In genomic region chr3:108241721-108242120, GRCh38 we compare ENCODE assay signal across 34 cellular contexts. TPM values are rescaled to one million over a fixed set of nuclear protein-coding genes. Genes with fewer than 3 reads are reported as not detected.
"Had no signal": no experiment of that assay in that cellular context is flagged by ENCODE, and none has a peak within 500 bp of the region (broad histone marks: within the 10 kb centered on the region; RNA-seq: fewer than 3 reads in every experiment).

No MANE protein-coding gene starts in this region.

- DNase-seq: activated CD4-positive, alpha-beta memory T cell treated with anti-CD3 and anti-CD28 coated beads, Interleukin-2, amount 10 ng/mL, durations not matched to agents 7 days and 5 days; activated CD4-positive, alpha-beta T cell treated with anti-CD3 and anti-CD28 coated beads for 1 hour; activated CD4-positive, alpha-beta T cell treated with anti-CD3 and anti-CD28 coated beads for 4 hours; activated CD4-positive, alpha-beta T cell treated with anti-CD3 and anti-CD28 coated beads, Interleukin-2, amount 10 ng/mL, durations not matched to agents 7 days and 5 days; activated CD4-positive, alpha-beta T cell treated with anti-CD3 and anti-CD28 coated beads, Interleukin-2, amount 50 U/mL, for 4 hours; activated CD8-positive, alpha-beta memory T cell treated with anti-CD3 and anti-CD28 coated beads, Interleukin-2, amount 50 U/mL, for 48 hours; activated gamma-delta T cell; activated naive CD4-positive, alpha-beta T cell; activated naive CD4-positive, alpha-beta T cell treated with anti-CD3 and anti-CD28 coated beads, Interleukin-2, amount 10 ng/mL, durations not matched to agents 7 days and 5 days; activated naive CD8-positive, alpha-beta T cell treated with anti-CD3 and anti-CD28 coated beads, Interleukin-2, amount 10 ng/mL, durations not matched to agents 7 days and 5 days; activated T-cell treated with anti-CD3 and anti-CD28 coated beads for 4 hours; activated T-cell treated with anti-CD3 and anti-CD28 coated beads, Interleukin-2, amount 50 U/mL, for 24 hours; activated T-cell treated with anti-CD3 and anti-CD28 coated beads, Interleukin-2, amount 50 U/mL, for 72 hours; central memory CD4-positive, alpha-beta T cell; cerebellar nuclear complex; colonic mucosa; effector memory CD4-positive, alpha-beta T cell; esophagus squamous epithelium; foreskin melanocyte; heart right ventricle; T-cell; T1000 had no signal

- H3K9me3 ChIP-seq: ascending aorta, breast epithelium, colonic mucosa, esophagus squamous epithelium, gastroesophageal sphincter, heart right ventricle had no signal

- H3K36me3 Mint-ChIP-seq: brain had no signal

- H3K36me3 ChIP-seq: ascending aorta, breast epithelium, cardiac muscle cell, colonic mucosa, esophagus squamous epithelium, gastroesophageal sphincter, heart right ventricle had no signal

- H3K4me3 ChIP-seq: ascending aorta, breast epithelium, cardiac muscle cell, colonic mucosa, esophagus squamous epithelium, gastroesophageal sphincter, heart right ventricle had no signal

- H3K4me1 Mint-ChIP-seq: activated naive CD8-positive, alpha-beta T cell treated with anti-CD3 and anti-CD28 coated beads, Interleukin-2, amount 10 ng/mL, durations not matched to agents 7 days and 5 days had no signal

- H3K27ac Mint-ChIP-seq: activated CD4-positive, alpha-beta memory T cell treated with anti-CD3 and anti-CD28 coated beads, Interleukin-2, amount 10 ng/mL, durations not matched to agents 7 days and 5 days; activated CD4-positive, alpha-beta T cell treated with anti-CD3 and anti-CD28 coated beads, Interleukin-2, amount 10 ng/mL, durations not matched to agents 7 days and 5 days; activated naive CD4-positive, alpha-beta T cell treated with anti-CD3 and anti-CD28 coated beads, Interleukin-2, amount 10 ng/mL, durations not matched to agents 7 days and 5 days; activated naive CD4-positive, alpha-beta T cell treated with anti-CD3 and anti-CD28 coated beads, Interleukin-2, amount 50 U/mL, for 72 hours; activated naive CD8-positive, alpha-beta T cell treated with anti-CD3 and anti-CD28 coated beads, Interleukin-2, amount 10 ng/mL, durations not matched to agents 7 days and 5 days; activated T-cell treated with anti-CD3 and anti-CD28 coated beads, Interleukin-2, amount 50 U/mL, for 24 hours; activated T-cell treated with anti-CD3 and anti-CD28 coated beads, Interleukin-2, amount 50 U/mL, for 72 hours; T-cell; T-helper 1 cell treated with Interleukin-12 subunit alpha and Interleukin-12 subunit beta and Interleukin-4 antibody, amounts not matched to agents 30 μg/mL and 1 μg/mL, for 36 hours had no signal

- H3K27me3 Mint-ChIP-seq: activated CD4-positive, alpha-beta memory T cell treated with anti-CD3 and anti-CD28 coated beads, Interleukin-2, amount 10 ng/mL, durations not matched to agents 7 days and 5 days; activated CD4-positive, alpha-beta T cell treated with anti-CD3 and anti-CD28 coated beads, Interleukin-2, amount 10 ng/mL, durations not matched to agents 7 days and 5 days; activated naive CD4-positive, alpha-beta T cell treated with anti-CD3 and anti-CD28 coated beads, Interleukin-2, amount 10 ng/mL, durations not matched to agents 7 days and 5 days; activated naive CD8-positive, alpha-beta T cell treated with anti-CD3 and anti-CD28 coated beads, Interleukin-2, amount 10 ng/mL, durations not matched to agents 7 days and 5 days; activated T-cell treated with anti-CD3 and anti-CD28 coated beads, Interleukin-2, amount 50 U/mL, for 24 hours; brain; T-cell had no signal

- H3K27me3 ChIP-seq: ascending aorta, breast epithelium, cardiac muscle cell, colonic mucosa, esophagus squamous epithelium, gastroesophageal sphincter, heart right ventricle had no signal

- H3K4me1 ChIP-seq: ascending aorta, breast epithelium, colonic mucosa, esophagus squamous epithelium, gastroesophageal sphincter, heart right ventricle had no signal

- H3K9me3 Mint-ChIP-seq: activated T-cell treated with anti-CD3 and anti-CD28 coated beads, Interleukin-2, amount 50 U/mL, for 24 hours; T-cell had no signal

- ATAC-seq: activated naive CD4-positive, alpha-beta T cell treated with anti-CD3 and anti-CD28 coated beads, Interleukin-2, amount 50 U/mL, for 72 hours; activated T-cell treated with anti-CD3 and anti-CD28 coated beads, Interleukin-2, amount 50 U/mL, for 72 hours; gastroesophageal sphincter; heart right ventricle; T-cell had no signal

- H3K4me3 Mint-ChIP-seq: activated CD4-positive, alpha-beta memory T cell treated with anti-CD3 and anti-CD28 coated beads, Interleukin-2, amount 10 ng/mL, durations not matched to agents 7 days and 5 days; activated CD4-positive, alpha-beta T cell treated with anti-CD3 and anti-CD28 coated beads, Interleukin-2, amount 10 ng/mL, durations not matched to agents 7 days and 5 days; activated naive CD4-positive, alpha-beta T cell treated with anti-CD3 and anti-CD28 coated beads, Interleukin-2, amount 10 ng/mL, durations not matched to agents 7 days and 5 days; activated naive CD8-positive, alpha-beta T cell treated with anti-CD3 and anti-CD28 coated beads, Interleukin-2, amount 10 ng/mL, durations not matched to agents 7 days and 5 days; activated T-cell treated with anti-CD3 and anti-CD28 coated beads, Interleukin-2, amount 50 U/mL, for 24 hours; activated T-cell treated with anti-CD3 and anti-CD28 coated beads, Interleukin-2, amount 50 U/mL, for 72 hours; brain; T-cell; T-helper 1 cell treated with Interleukin-12 subunit alpha and Interleukin-12 subunit beta and Interleukin-4 antibody, amounts not matched to agents 30 μg/mL and 1 μg/mL, for 36 hours had no signal

- H3K27ac ChIP-seq: ascending aorta, breast epithelium, cardiac muscle cell, colonic mucosa, esophagus squamous epithelium, gastroesophageal sphincter, heart right ventricle had no signal

RNA-seq across cellular contexts. Expression of gene HHLA2, which starts 54.6 kb away (rescaled TPM):
- total RNA-seq: ascending aorta, dermis microvascular lymphatic vessel endothelial cell, esophagus squamous epithelium, fibroblast of lung, fibroblast of villous mesenchyme, gastroesophageal sphincter, glomerular endothelial cell, heart right ventricle had no signal
- polyA plus RNA-seq: cardiac muscle cell, esophagus, fibroblast of lung, heart right ventricle had no signal
